Comparison of ENCODE assay signal across 12 cellular contexts in the genomic region with DNA sequence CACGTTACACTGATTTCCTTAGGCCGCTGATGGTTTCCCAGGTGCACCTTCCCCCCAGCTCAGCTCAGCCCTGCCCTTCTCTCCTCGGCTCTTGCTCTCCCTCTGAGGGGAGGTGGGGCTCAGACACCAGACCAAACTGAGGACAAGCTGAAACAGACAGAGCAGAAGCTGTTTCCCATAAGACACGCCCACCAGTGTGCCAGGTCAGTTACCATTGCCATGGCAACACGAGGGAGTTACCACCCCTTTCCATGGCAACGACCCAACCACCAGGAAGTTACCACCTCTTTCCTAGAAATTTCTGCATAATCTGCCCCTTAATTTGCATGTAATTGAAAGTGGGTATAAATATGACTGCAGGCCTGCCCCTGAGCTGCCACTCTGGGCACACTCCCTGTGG.
A peak's percentile ranks its signal among the peaks of the same experiment; 100 is the strongest.
DNase-seq lines count a peak whose midpoint lies in the region; ATAC-seq and TF ChIP-seq lines count a peak whose summit lies in the region.
"Had no signal": no experiment of that assay in that cellular context is flagged by ENCODE, and none has a peak within 500 bp of the region (broad histone marks: within the 10 kb centered on the region; RNA-seq: fewer than 3 reads in every experiment).

No MANE protein-coding gene starts in this region.

- no peak for ATAC-seq in GM19324 (IDR thresholded peaks at IDR 0.05; ENCODE audit: low FRiP score, unreplicated experiment)
- ATAC-seq: heart right ventricle, HepG2 had no signal

- no peak overlapping the region for H3K27ac Mint-ChIP-seq in neural crest cell (ENCODE audit: unreplicated experiment)

- H3K4me1 Mint-ChIP-seq in neural crest cell = peaks cover 35% of the 10 kb centered on the region

- H3K36me3 Mint-ChIP-seq in neural crest cell (ENCODE audit: low read depth) = no peaks in the 10 kb centered on the region

- peaks cover 2% of the 10 kb centered on the region for H3K27me3 Mint-ChIP-seq in neural crest cell (ENCODE audit: low read depth)

- peaks cover 10% of the 10 kb centered on the region for H3K9me3 Mint-ChIP-seq in neural crest cell

- no peak for TF ChIP-seq CTCF in neural crest cell (conservative IDR thresholded peaks at IDR 0.05)

- peak; percentile 4 for DNase-seq in NCI-H2171 treated with DMSO at 0.1 percent for 48 hours (lab: John Stamatoyannopoulos, UW)
- no peak for DNase-seq in NCI-H2171 (lab: John Stamatoyannopoulos, UW)
- peak; percentile 33 for DNase-seq in M059J (ENCODE audit: low read depth)
- DNase-seq in SK-N-DZ (ENCODE audit: low spot score) = peak; percentile 56
- peak; percentile 18 for DNase-seq in neural crest cell (ENCODE audit: low read depth, low spot score)
- DNase-seq in amniotic stem cell (lab: John Stamatoyannopoulos, UW) = no peak
- DNase-seq in NCI-H1105 (lab: John Stamatoyannopoulos, UW) = no peak
- DNase-seq: activated T-cell treated with anti-CD3 and anti-CD28 coated beads for 4 hours; effector CD8-positive, alpha-beta T cell; heart right ventricle had no signal

- H3K4me3 Mint-ChIP-seq in neural crest cell = no peak overlapping the region

Comparison
In these comparisons a context has a peak if more than half of its experiments do, and no peak if none do; other contexts are left out.
1. DNase-seq: peak in NCI-H2171 treated with DMSO at 0.1 percent for 48 hours (single experiment), M059J (single experiment), SK-N-DZ (single experiment) and neural crest cell (single experiment); none in NCI-H2171 (single experiment), amniotic stem cell (single experiment) and NCI-H1105 (single experiment).